Comparison of ENCODE assay signal across 14 cellular contexts in the genomic region with DNA sequence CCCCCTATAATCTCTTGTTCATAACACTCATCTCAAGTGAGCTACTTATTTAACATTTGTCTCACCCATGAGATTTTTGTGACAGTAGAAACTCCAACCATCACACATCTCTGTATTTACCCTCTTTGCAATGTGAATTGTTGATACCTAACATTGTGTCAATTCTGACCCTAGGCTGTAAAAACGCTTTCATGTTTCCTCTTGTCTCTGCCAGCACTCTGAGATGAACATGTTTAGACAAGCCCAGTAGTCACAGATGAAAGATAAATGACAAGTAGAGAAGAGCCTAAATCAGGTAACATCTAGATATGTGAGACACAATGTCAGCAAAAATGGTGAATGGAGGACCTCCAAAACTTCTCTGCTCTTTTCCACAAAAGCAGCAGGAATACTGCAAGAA.
"Had no signal": no experiment of that assay in that cellular context is flagged by ENCODE, and none has a peak within 500 bp of the region (broad histone marks: within the 10 kb centered on the region; RNA-seq: fewer than 3 reads in every experiment).

No MANE protein-coding gene starts in this region.

- H3K36me3 ChIP-seq: cardiac muscle cell, upper lobe of left lung had no signal

- H3K27me3 ChIP-seq: cardiac muscle cell, hepatocyte, testis, upper lobe of left lung had no signal

- H3K4me3 ChIP-seq: cardiac muscle cell, hepatocyte, testis, upper lobe of left lung had no signal

- H3K4me2 ChIP-seq: hepatocyte had no signal

- H3K27ac ChIP-seq: cardiac muscle cell, hepatocyte, testis, upper lobe of left lung had no signal

- H3K9me3 ChIP-seq: testis, upper lobe of left lung had no signal

- H2AFZ ChIP-seq: hepatocyte had no signal

- DNase-seq: activated CD4-positive, alpha-beta T cell treated with anti-CD3 and anti-CD28 coated beads, Interleukin-2, amount 50 U/mL, for 4 hours; activated gamma-delta T cell treated with Interleukin-2 at 50 U/mL for 16 hours; effector CD8-positive, alpha-beta T cell; left cardiac atrium; mesendoderm; natural killer cell; stimulated activated CD4-positive, alpha-beta T cell treated with anti-CD3 and anti-CD28 coated beads, Interleukin-4, amount 100 ng/mL, for 4 hours; testis; upper lobe of left lung had no signal

- H3K4me1 ChIP-seq: testis, upper lobe of left lung had no signal

- ATAC-seq: activated naive CD4-positive, alpha-beta T cell treated with anti-CD3 and anti-CD28 coated beads, Interleukin-2, amount 50 U/mL, for 72 hours; left cardiac atrium; natural killer cell; sciatic nerve; stimulated activated memory B cell treated with anti-CD40 and anti-IgM and Interleukin-4, amounts not matched to agents 10 μg/mL and 1 μg/mL and 100 μg/mL, for 72 hours had no signal
